Comparison of ENCODE assay signal across 8 cellular contexts in genomic region chr10:3090914-3091313, GRCh38. TPM values are rescaled to one million over a fixed set of nuclear protein-coding genes. Genes with fewer than 3 reads are reported as not detected.
DNase-seq lines count a peak whose midpoint lies in the region; ATAC-seq and TF ChIP-seq lines count a peak whose summit lies in the region.

No MANE protein-coding gene starts in this region.

- peak overlapping the region; percentile 8 to 73 (median 71) for H3K27ac ChIP-seq in stomach

- peak; percentile 6 for DNase-seq in NCI-H2196 (lab: John Stamatoyannopoulos, UW; ENCODE audit: unreplicated experiment)
- no peak for DNase-seq in NCI-H2196 treated with DMSO at 0.1 percent for 48 hours (lab: John Stamatoyannopoulos, UW; ENCODE audit: unreplicated experiment)
- DNase-seq in amniotic epithelial cell (ENCODE audit: low read depth), result peak; percentile 75
- peak; percentile 61 for DNase-seq in left cardiac atrium
- DNase-seq in stomach, result peak; percentile 79
- DNase-seq in mesenteric fat pad (ENCODE audit: low spot score), result no peak
- no peak for DNase-seq in RPMI8226

- no peak overlapping the region for H3K4me3 ChIP-seq in stomach

- intact Hi-C loops in left cardiac atrium (cut with DNase I), result no loop called here
- intact Hi-C loops in stomach (cut with DNase I; ENCODE audit: low total_unique reads), result no loop called here

- no peaks in the 10 kb centered on the region for H3K27me3 ChIP-seq in stomach

- TF ChIP-seq CTCF in stomach (IDR thresholded peaks at IDR 0.05), result no peak

- H3K4me1 ChIP-seq in stomach, result peaks cover under 1 to 45% (median 29%) of the 10 kb centered on the region in 4 donors

- TF ChIP-seq EP300 in stomach (IDR thresholded peaks at IDR 0.05), result no peak

- H3K9me3 ChIP-seq in stomach, result no peaks in the 10 kb centered on the region

- WGBS in stomach, 5 donors, result 12 to 28% (median 17%) methylated on average over 5 of the region's 5 CpGs

- peaks cover 0 to 8% (median 4%) of the 10 kb centered on the region in 4 donors for H3K36me3 ChIP-seq in stomach

- no peak for TF ChIP-seq POLR2A in stomach (IDR thresholded peaks at IDR 0.05)

- ATAC-seq in left cardiac atrium (peak; percentile 44 to 77), HG02840 (IDR thresholded peaks at IDR 0.05; ENCODE audit: low FRiP score, unreplicated experiment) (no peak)

RNA-seq across cellular contexts. Expression of gene PFKP, which starts 23.6 kb away (rescaled TPM):
- total RNA-seq in left cardiac atrium, result 100 to 1,000 TPM in 1 of 2 donors, 10 to 100 TPM in 1; 81.1 to 129 TPM
- total RNA-seq in stomach, result 100 to 1,000 TPM in 1 of 5 donors, 10 to 100 TPM in 4; 11.2 to 155 (median 38.7) TPM
- polyA plus RNA-seq in stomach, result 10 to 100 TPM; 14.1 to 62.9 (median 20.0) TPM
- total RNA-seq in mesenteric fat pad, result 37.9 TPM

Comparison
In these comparisons a context has a peak if more than half of its experiments do, and no peak if none do; other contexts are left out.
1. DNase-seq: peak in NCI-H2196 (single experiment), amniotic epithelial cell (single experiment), left cardiac atrium (single experiment) and stomach (single experiment); none in NCI-H2196 treated with DMSO at 0.1 percent for 48 hours (single experiment), mesenteric fat pad (single experiment) and RPMI8226 (single experiment).